ENCODE assay signal across 8 cellular contexts in the genomic region with DNA sequence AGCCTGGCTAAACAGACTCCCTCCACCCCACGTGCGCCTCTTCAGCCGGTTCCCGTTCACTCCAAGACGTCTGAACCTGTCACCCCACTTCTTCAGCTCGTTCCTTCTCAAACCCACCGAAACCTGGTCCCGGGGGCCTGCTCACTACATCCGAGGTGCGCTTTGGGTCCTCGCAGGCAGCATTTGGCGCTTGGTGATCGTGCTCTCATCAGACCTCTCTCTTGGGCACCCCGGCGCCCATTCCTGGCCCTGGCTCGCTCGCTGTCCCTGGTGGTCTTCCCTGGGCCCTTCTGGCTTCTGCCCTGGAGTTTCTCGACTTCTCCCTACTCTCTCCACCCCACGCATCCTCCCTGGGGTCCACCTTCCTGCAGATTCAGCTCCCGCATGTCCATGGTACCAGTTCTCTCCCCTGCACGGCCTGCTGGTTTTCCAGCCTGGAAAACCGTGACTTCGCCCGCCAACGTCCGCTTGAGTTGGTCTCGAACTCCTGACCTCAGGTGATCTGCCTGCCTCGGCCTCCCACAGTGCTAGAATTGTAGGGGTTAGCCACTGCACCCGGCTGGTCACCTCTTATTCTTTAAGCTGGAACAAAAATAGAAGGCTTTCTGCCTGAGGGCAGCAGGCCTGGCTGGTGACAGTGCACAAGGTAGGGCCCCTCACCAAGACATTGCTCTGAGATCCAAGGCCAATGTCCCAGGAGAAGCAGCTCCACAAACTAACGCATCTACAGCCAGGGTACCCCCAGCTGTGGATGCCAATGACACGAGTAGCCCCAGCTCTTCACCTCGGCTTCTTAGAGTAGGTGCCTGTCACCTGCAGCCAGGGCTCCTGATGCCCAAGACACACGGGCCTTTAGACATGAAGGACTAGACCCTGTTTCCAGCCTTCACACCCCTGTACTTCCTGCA. TPM values are rescaled to one million over a fixed set of nuclear protein-coding genes. Genes with fewer than 3 reads are reported as not detected.
DNase-seq lines count a peak whose midpoint lies in the region; ATAC-seq and TF ChIP-seq lines count a peak whose summit lies in the region.

No MANE protein-coding gene starts in this region.

- H3K27me3 ChIP-seq in HUES6 (ENCODE audit: control insufficient read depth, insufficient read depth, low read length) (no peaks in the 10 kb centered on the region), muscle layer of duodenum (ENCODE audit: low read depth, low read length) (no peaks in the 10 kb centered on the region)

- no peak for DNase-seq in AG09309 (ENCODE audit: low read depth)
- DNase-seq in central memory CD8-positive, alpha-beta T cell (ENCODE audit: low spot score in 2 of 2): no peak
- DNase-seq in SK-N-DZ (ENCODE audit: low spot score): no peak
- no peak for DNase-seq in epidermal melanocyte (ENCODE audit: insufficient read length, low spot score)
- DNase-seq in NK-92 (lab: John Stamatoyannopoulos, UW; ENCODE audit: unreplicated experiment): no peak
- no peak for DNase-seq in NOMO-1 treated with dmso at 0.1 percent for 144 hours (lab: John Stamatoyannopoulos, UW; ENCODE audit: unreplicated experiment)

- H3K4me1 Mint-ChIP-seq in central memory CD8-positive, alpha-beta T cell: peaks cover 32% of the 10 kb centered on the region

- H3K27me3 Mint-ChIP-seq in central memory CD8-positive, alpha-beta T cell: no peaks in the 10 kb centered on the region

- peaks cover 10% of the 10 kb centered on the region for H3K36me3 Mint-ChIP-seq in central memory CD8-positive, alpha-beta T cell (ENCODE audit: insufficient read depth)

- H3K27ac ChIP-seq in HUES6 (ENCODE audit: low read depth, low read length) (peak overlapping the region; percentile 75), muscle layer of duodenum (ENCODE audit: low read length) (peak overlapping the region; percentile 60)

- H3K4me3 Mint-ChIP-seq in central memory CD8-positive, alpha-beta T cell: peak overlapping the region; percentile 90

- H3K9me3 ChIP-seq in HUES6 (ENCODE audit: control insufficient read depth, insufficient read depth, low read depth, low read length) (no peaks in the 10 kb centered on the region), muscle layer of duodenum (ENCODE audit: control insufficient read depth in 1 of 2, low read length in 2 of 2) (no peaks in the 10 kb centered on the region)

- H3K36me3 ChIP-seq in HUES6 (ENCODE audit: control insufficient read depth, insufficient read depth, low read length): no peaks in the 10 kb centered on the region
- peaks cover 0 to under 1% of the 10 kb centered on the region in 2 donors for H3K36me3 ChIP-seq in muscle layer of duodenum (ENCODE audit: control insufficient read depth in 1 of 2, insufficient read depth in 2 of 2, low read length in 2 of 2)

- no peak for ATAC-seq in central memory CD8-positive, alpha-beta T cell (replicated peaks; ENCODE audit: extremely low read depth, poor library complexity, severe bottlenecking)

- H3K9me3 Mint-ChIP-seq in central memory CD8-positive, alpha-beta T cell: no peaks in the 10 kb centered on the region

- TF ChIP-seq CTCF in AG09309 (IDR thresholded peaks at IDR 0.05; ENCODE audit: control insufficient read depth, insufficient read depth, low read depth, low read length, missing control alignments): no peak

- H3K4me1 ChIP-seq in HUES6 (ENCODE audit: control insufficient read depth, insufficient read depth, low read length) (peaks cover 25% of the 10 kb centered on the region), muscle layer of duodenum (ENCODE audit: control insufficient read depth in 1 of 2, insufficient read depth in 2 of 2, low read length in 2 of 2) (peaks cover 0 to 25% of the 10 kb centered on the region in 2 donors)

- peak overlapping the region; percentile 72 for H3K9ac ChIP-seq in HUES6 (ENCODE audit: low read length)

- peak overlapping the region; percentile 87 for H3K27ac Mint-ChIP-seq in central memory CD8-positive, alpha-beta T cell (ENCODE audit: low read depth)

- H3K4me3 ChIP-seq in AG09309 (ENCODE audit: control insufficient read depth, low read depth, low read length) (peak overlapping the region; percentile 34), HUES6 (ENCODE audit: low read depth, low read length) (peak overlapping the region; percentile 99), muscle layer of duodenum (ENCODE audit: low read depth in 1 of 2, low read length in 2 of 2) (peak overlapping the region; percentile 78 to 79)

RNA-seq across cellular contexts. Expression of a gene that starts 1.0 kb away (rescaled TPM):
- 9.3 and 9.9 TPM in 2 replicates for polyA plus RNA-seq in SK-N-DZ (2014; cell fraction: cytosol; rRNA removed)
- 6.0 and 7.8 TPM in 2 replicates for polyA plus RNA-seq in SK-N-DZ (2014; cell fraction: nucleus; rRNA removed)

Comparison
In these comparisons a context has a peak if more than half of its experiments do, and no peak if none do; other contexts are left out.
1. H3K4me3 ChIP-seq: peak in every context shown above with its lines; median percentile 99 in HUES6; 78 in muscle layer of duodenum; 34 in AG09309.